Comparison of ENCODE assay signal across 1 cellular context in genomic region chr6:29968905-29969304, GRCh38.
TF ChIP-seq lines count a peak whose summit lies in the region.

No MANE protein-coding gene starts in this region.

TF ChIP-seq in H1, 55 proteins besides CTCF, POLR2A, EP300 and RAD21 (continued from another document):
- TF ChIP-seq, protein P1, sequence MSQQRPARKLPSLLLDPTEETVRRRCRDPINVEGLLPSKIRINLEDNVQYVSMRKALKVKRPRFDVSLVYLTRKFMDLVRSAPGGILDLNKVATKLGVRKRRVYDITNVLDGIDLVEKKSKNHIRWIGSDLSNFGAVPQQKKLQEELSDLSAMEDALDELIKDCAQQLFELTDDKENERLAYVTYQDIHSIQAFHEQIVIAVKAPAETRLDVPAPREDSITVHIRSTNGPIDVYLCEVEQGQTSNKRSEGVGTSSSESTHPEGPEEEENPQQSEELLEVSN (IDR thresholded peaks at IDR 0.05) = no peak
- no peak for TF ChIP-seq CEBPB (IDR thresholded peaks at IDR 0.05; ENCODE audit: low read depth, low read length)
- TF ChIP-seq CBX8 (IDR thresholded peaks at IDR 0.05; ENCODE audit: borderline replicate concordance, low read depth, low read length) = no peak
- no peak for TF ChIP-seq FOSL1 (IDR thresholded peaks at IDR 0.05; ENCODE audit: insufficient read depth, low read depth, low read length)
- no peak for TF ChIP-seq CHD1 (IDR thresholded peaks at IDR 0.05; ENCODE audit: low read depth, low read length)
- TF ChIP-seq TEAD4 (IDR thresholded peaks at IDR 0.05; ENCODE audit: low read depth, low read length) = no peak
- no peak for TF ChIP-seq SP4 (IDR thresholded peaks at IDR 0.05; ENCODE audit: low read length)
- no peak for TF ChIP-seq TAF1 (IDR thresholded peaks at IDR 0.05; ENCODE audit: low read depth, low read length)
- no peak for TF ChIP-seq SIN3A (conservative IDR thresholded peaks at IDR 0.05 in 1 of 2, IDR thresholded peaks at IDR 0.05 in 1 of 2; ENCODE audit: low read depth in 1 of 2, low read length in 2 of 2)
- no peak for TF ChIP-seq TAF7 (optimal IDR thresholded peaks at IDR 0.05; ENCODE audit: borderline replicate concordance, low read depth, low read length)
- TF ChIP-seq YY1 (IDR thresholded peaks at IDR 0.05; ENCODE audit: low read depth, low read length) = no peak
- no peak for TF ChIP-seq RFX5 (IDR thresholded peaks at IDR 0.05; ENCODE audit: borderline replicate concordance, low read depth, low read length)
- TF ChIP-seq POLR2AphosphoS5 (IDR thresholded peaks at IDR 0.05; ENCODE audit: low read depth, low read length) = no peak
- TF ChIP-seq, protein P2, sequence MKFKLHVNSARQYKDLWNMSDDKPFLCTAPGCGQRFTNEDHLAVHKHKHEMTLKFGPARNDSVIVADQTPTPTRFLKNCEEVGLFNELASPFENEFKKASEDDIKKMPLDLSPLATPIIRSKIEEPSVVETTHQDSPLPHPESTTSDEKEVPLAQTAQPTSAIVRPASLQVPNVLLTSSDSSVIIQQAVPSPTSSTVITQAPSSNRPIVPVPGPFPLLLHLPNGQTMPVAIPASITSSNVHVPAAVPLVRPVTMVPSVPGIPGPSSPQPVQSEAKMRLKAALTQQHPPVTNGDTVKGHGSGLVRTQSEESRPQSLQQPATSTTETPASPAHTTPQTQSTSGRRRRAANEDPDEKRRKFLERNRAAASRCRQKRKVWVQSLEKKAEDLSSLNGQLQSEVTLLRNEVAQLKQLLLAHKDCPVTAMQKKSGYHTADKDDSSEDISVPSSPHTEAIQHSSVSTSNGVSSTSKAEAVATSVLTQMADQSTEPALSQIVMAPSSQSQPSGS (IDR thresholded peaks at IDR 0.05; ENCODE audit: low read length) = no peak
- no peak for TF ChIP-seq JUND (IDR thresholded peaks at IDR 0.05; ENCODE audit: low read length)
- TF ChIP-seq JUN (IDR thresholded peaks at IDR 0.05; ENCODE audit: low read depth, low read length) = no peak
